33 cellular contexts compared by ENCODE assay signal in genomic region chr7:127440206-127440605, GRCh38.
"Had no signal": no experiment of that assay in that cellular context is flagged by ENCODE, and none has a peak within 500 bp of the region (broad histone marks: within the 10 kb centered on the region; RNA-seq: fewer than 3 reads in every experiment).

No MANE protein-coding gene starts in this region.

- H3K9ac ChIP-seq: KMS-11 had no signal

- H3K9me3 ChIP-seq: MG63 had no signal

- H3K4me3 ChIP-seq: MG63 had no signal

- H3K36me3 ChIP-seq: MG63 had no signal

- H3K4me2 ChIP-seq: KMS-11 had no signal

- H3K27me3 ChIP-seq: MG63 had no signal

- DNase-seq: Karpas-422, Kasumi-1, MG63, MM.1S, NCI-H1048, NCI-H1092, NCI-H1092 treated with DMSO at 0.1 percent for 48 hours, NCI-H1105, NCI-H1105 treated with DMSO at 0.1 percent for 48 hours, NCI-H1417, NCI-H1417 treated with DMSO at 0.1 percent for 48 hours, NCI-H1436, NCI-H1436 treated with DMSO at 0.1 percent for 48 hours, NCI-H146, NCI-H1694, NCI-H1694 treated with DMSO at 0.1 percent for 48 hours, NCI-H187, NCI-H187 treated with DMSO at 0.1 percent for 48 hours, NCI-H1930, NCI-H2029, NCI-H2029 treated with DMSO at 0.1 percent for 48 hours, NCI-H2081, NCI-H2081 treated with DMSO at 0.1 percent for 48 hours, NCI-H2107, NCI-H2171, NCI-H2171 treated with DMSO at 0.1 percent for 48 hours, NCI-H2227 treated with DMSO at 0.1 percent for 48 hours, NCI-H226, NCI-H345, NCI-H446, NCI-H446 treated with DMSO at 0.1 percent for 48 hours, NCI-H510A had no signal

- H3K27ac ChIP-seq: KMS-11 had no signal
